Comparison of ENCODE assay signal across 22 cellular contexts in genomic region chr4:62953752-62954151, GRCh38.
"Had no signal": no experiment of that assay in that cellular context is flagged by ENCODE, and none has a peak within 500 bp of the region (broad histone marks: within the 10 kb centered on the region; RNA-seq: fewer than 3 reads in every experiment).

No MANE protein-coding gene starts in this region.

- H3K4me1 Mint-ChIP-seq: activated CD4-positive, alpha-beta T cell treated with anti-CD3 and anti-CD28 coated beads for 36 hours; activated naive CD4-positive, alpha-beta T cell treated with anti-CD3 and anti-CD28 coated beads, Interleukin-2, amount 10 ng/mL, durations not matched to agents 7 days and 5 days; activated naive CD8-positive, alpha-beta T cell treated with anti-CD3 and anti-CD28 coated beads for 36 hours; T-cell had no signal

- H3K36me3 Mint-ChIP-seq: activated naive CD4-positive, alpha-beta T cell treated with anti-CD3 and anti-CD28 coated beads, Interleukin-2, amount 10 ng/mL, durations not matched to agents 7 days and 5 days; activated naive CD8-positive, alpha-beta T cell treated with anti-CD3 and anti-CD28 coated beads for 36 hours; T-cell had no signal

- H3K4me3 Mint-ChIP-seq: activated CD4-positive, alpha-beta T cell treated with anti-CD3 and anti-CD28 coated beads for 36 hours; activated CD8-positive, alpha-beta T cell treated with anti-CD3 and anti-CD28 coated beads for 36 hours; activated naive CD4-positive, alpha-beta T cell treated with anti-CD3 and anti-CD28 coated beads, Interleukin-2, amount 10 ng/mL, durations not matched to agents 7 days and 5 days; activated naive CD8-positive, alpha-beta T cell treated with anti-CD3 and anti-CD28 coated beads for 36 hours; activated T-cell treated with anti-CD3 and anti-CD28 coated beads, Interleukin-2, amount 50 U/mL, for 72 hours; T-cell had no signal

- DNase-seq: activated CD4-positive, alpha-beta T cell treated with anti-CD3 and anti-CD28 coated beads for 36 hours; activated CD4-positive, alpha-beta T cell treated with anti-CD3 and anti-CD28 coated beads, Interleukin-2, amount 50 U/mL, for 1 hour; activated CD8-positive, alpha-beta memory T cell treated with anti-CD3 and anti-CD28 coated beads, Interleukin-2, amount 50 U/mL, for 4 hours; activated CD8-positive, alpha-beta T cell treated with anti-CD3 and anti-CD28 coated beads for 36 hours; activated gamma-delta T cell treated with Interleukin-2 at 50 U/mL for 16 hours; activated naive CD4-positive, alpha-beta T cell treated with anti-CD3 and anti-CD28 coated beads, Interleukin-2, amount 10 ng/mL, durations not matched to agents 7 days and 5 days; activated naive CD8-positive, alpha-beta T cell treated with anti-CD3 and anti-CD28 coated beads for 36 hours; activated T-cell treated with anti-CD3 and anti-CD28 coated beads, Interleukin-2, amount 50 U/mL, for 72 hours; cerebellar nuclear complex; Kasumi-1; KBM-7; NCI-H1048; NCI-H146; NCI-H187 treated with DMSO at 0.1 percent for 48 hours; NCI-H2081 treated with DMSO at 0.1 percent for 48 hours; NCI-H345; NCI-H524; SHP77 treated with DMSO at 0.1 percent for 48 hours; T-cell; T-helper 2 cell; T1000 had no signal

- H3K27me3 Mint-ChIP-seq: activated CD4-positive, alpha-beta T cell treated with anti-CD3 and anti-CD28 coated beads for 36 hours; activated CD8-positive, alpha-beta T cell treated with anti-CD3 and anti-CD28 coated beads for 36 hours; activated naive CD4-positive, alpha-beta T cell treated with anti-CD3 and anti-CD28 coated beads, Interleukin-2, amount 10 ng/mL, durations not matched to agents 7 days and 5 days; activated naive CD8-positive, alpha-beta T cell treated with anti-CD3 and anti-CD28 coated beads for 36 hours; T-cell had no signal

- H3K27ac Mint-ChIP-seq: activated CD4-positive, alpha-beta T cell treated with anti-CD3 and anti-CD28 coated beads for 36 hours; activated CD8-positive, alpha-beta T cell treated with anti-CD3 and anti-CD28 coated beads for 36 hours; activated naive CD4-positive, alpha-beta T cell treated with anti-CD3 and anti-CD28 coated beads, Interleukin-2, amount 10 ng/mL, durations not matched to agents 7 days and 5 days; activated naive CD8-positive, alpha-beta T cell treated with anti-CD3 and anti-CD28 coated beads for 36 hours; activated T-cell treated with anti-CD3 and anti-CD28 coated beads, Interleukin-2, amount 50 U/mL, for 72 hours; activated T-helper 2 cell treated with anti-CD3 and anti-CD28 coated beads, Interferon-gamma antibody, Interleukin-2, Interleukin-4, amounts not matched to agents 10 μg/mL and 5 μg/mL and 100 μg/mL, durations not matched to agents 14 hours and 24 hours and 36 hours; T-cell had no signal
